1 cellular context compared by ENCODE assay signal in the genomic region with DNA sequence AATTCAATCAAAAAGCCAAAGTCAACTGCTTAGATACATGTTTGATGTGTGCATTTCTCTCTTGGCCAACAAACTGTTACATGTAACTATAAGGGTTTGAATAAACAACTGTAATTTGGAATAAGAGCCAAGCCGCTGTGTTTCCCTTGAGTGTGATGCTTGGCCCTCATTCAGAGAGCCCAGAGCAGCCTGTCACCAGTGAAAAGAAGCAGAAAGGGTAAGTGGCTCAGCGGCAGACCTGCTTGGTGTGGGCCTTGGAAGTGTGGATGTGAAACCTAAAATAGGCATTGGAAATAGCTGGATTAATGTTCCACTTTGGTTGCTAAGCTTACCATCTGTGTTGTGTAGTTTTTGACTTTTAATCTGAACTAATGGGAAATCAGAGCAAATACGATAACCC.
TF ChIP-seq lines count a peak whose summit lies in the region.

No MANE protein-coding gene starts in this region.

TF ChIP-seq in GM23338, 12 proteins besides CTCF, POLR2A, EP300 and RAD21 (continued from another document):
- TF ChIP-seq, protein P1, sequence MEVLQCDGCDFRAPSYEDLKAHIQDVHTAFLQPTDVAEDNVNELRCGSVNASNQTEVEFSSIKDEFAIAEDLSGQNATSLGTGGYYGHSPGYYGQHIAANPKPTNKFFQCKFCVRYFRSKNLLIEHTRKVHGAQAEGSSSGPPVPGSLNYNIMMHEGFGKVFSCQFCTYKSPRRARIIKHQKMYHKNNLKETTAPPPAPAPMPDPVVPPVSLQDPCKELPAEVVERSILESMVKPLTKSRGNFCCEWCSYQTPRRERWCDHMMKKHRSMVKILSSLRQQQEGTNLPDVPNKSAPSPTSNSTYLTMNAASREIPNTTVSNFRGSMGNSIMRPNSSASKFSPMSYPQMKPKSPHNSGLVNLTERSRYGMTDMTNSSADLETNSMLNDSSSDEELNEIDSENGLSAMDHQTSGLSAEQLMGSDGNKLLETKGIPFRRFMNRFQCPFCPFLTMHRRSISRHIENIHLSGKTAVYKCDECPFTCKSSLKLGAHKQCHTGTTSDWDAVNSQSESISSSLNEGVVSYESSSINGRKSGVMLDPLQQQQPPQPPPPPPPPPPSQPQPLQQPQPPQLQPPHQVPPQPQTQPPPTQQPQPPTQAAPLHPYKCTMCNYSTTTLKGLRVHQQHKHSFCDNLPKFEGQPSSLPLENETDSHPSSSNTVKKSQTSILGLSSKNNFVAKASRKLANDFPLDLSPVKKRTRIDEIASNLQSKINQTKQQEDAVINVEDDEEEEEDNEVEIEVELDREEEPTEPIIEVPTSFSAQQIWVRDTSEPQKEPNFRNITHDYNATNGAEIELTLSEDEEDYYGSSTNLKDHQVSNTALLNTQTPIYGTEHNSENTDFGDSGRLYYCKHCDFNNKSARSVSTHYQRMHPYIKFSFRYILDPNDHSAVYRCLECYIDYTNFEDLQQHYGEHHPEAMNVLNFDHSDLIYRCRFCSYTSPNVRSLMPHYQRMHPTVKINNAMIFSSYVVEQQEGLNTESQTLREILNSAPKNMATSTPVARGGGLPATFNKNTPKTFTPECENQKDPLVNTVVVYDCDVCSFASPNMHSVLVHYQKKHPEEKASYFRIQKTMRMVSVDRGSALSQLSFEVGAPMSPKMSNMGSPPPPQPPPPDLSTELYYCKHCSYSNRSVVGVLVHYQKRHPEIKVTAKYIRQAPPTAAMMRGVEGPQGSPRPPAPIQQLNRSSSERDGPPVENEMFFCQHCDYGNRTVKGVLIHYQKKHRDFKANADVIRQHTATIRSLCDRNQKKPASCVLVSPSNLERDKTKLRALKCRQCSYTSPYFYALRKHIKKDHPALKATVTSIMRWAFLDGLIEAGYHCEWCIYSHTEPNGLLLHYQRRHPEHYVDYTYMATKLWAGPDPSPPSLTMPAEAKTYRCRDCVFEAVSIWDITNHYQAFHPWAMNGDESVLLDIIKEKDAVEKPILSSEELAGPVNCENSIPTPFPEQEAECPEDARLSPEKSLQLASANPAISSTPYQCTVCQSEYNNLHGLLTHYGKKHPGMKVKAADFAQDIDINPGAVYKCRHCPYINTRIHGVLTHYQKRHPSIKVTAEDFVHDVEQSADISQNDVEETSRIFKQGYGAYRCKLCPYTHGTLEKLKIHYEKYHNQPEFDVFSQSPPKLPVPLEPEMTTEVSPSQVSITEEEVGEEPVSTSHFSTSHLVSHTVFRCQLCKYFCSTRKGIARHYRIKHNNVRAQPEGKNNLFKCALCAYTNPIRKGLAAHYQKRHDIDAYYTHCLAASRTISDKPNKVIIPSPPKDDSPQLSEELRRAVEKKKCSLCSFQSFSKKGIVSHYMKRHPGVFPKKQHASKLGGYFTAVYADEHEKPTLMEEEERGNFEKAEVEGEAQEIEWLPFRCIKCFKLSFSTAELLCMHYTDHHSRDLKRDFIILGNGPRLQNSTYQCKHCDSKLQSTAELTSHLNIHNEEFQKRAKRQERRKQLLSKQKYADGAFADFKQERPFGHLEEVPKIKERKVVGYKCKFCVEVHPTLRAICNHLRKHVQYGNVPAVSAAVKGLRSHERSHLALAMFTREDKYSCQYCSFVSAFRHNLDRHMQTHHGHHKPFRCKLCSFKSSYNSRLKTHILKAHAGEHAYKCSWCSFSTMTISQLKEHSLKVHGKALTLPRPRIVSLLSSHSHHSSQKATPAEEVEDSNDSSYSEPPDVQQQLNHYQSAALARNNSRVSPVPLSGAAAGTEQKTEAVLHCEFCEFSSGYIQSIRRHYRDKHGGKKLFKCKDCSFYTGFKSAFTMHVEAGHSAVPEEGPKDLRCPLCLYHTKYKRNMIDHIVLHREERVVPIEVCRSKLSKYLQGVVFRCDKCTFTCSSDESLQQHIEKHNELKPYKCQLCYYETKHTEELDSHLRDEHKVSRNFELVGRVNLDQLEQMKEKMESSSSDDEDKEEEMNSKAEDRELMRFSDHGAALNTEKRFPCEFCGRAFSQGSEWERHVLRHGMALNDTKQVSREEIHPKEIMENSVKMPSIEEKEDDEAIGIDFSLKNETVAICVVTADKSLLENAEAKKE (CRISPR knock-in tag; IDR thresholded peaks at IDR 0.05): no peak
TF ChIP-seq in GM23338: peak in this region for 0.
